20 cellular contexts compared by ENCODE assay signal in genomic region chr22:31595271-31595670, GRCh38.
"Had no signal": no experiment of that assay in that cellular context is flagged by ENCODE, and none has a peak within 500 bp of the region (broad histone marks: within the 10 kb centered on the region; RNA-seq: fewer than 3 reads in every experiment).

No MANE protein-coding gene starts in this region.

- H3K9me3 ChIP-seq: heart right ventricle, mucosa of descending colon, upper lobe of left lung had no signal

- H3K27me3 ChIP-seq: heart right ventricle, upper lobe of left lung had no signal

- H3K27me3 Mint-ChIP-seq: activated naive CD4-positive, alpha-beta T cell treated with anti-CD3 and anti-CD28 coated beads, Interleukin-2, amount 50 U/mL, for 24 hours had no signal

- H3K9me3 Mint-ChIP-seq: activated naive CD4-positive, alpha-beta T cell treated with anti-CD3 and anti-CD28 coated beads, Interleukin-2, amount 50 U/mL, for 24 hours; neural crest cell; T-helper 1 cell treated with Interleukin-12 subunit alpha and Interleukin-12 subunit beta and Interleukin-4 antibody, amounts not matched to agents 30 μg/mL and 1 μg/mL, for 36 hours had no signal

- H3K4me1 Mint-ChIP-seq: activated naive CD4-positive, alpha-beta T cell treated with anti-CD3 and anti-CD28 coated beads, Interleukin-2, amount 50 U/mL, for 24 hours had no signal

- ATAC-seq: heart right ventricle, left colon, mucosa of descending colon, sciatic nerve had no signal

- H3K4me3 ChIP-seq: heart right ventricle, mucosa of descending colon, smooth muscle cell, upper lobe of left lung had no signal

- H3K27ac ChIP-seq: heart right ventricle, upper lobe of left lung had no signal

- H3K36me3 ChIP-seq: heart right ventricle, upper lobe of left lung had no signal

- H3K4me1 ChIP-seq: heart right ventricle, upper lobe of left lung had no signal

- DNase-seq: activated effector memory CD4-positive, alpha-beta T cell treated with Interleukin-2 at 50 U/mL for 16 hours; central memory CD4-positive, alpha-beta T cell; dermis blood vessel endothelial cell; effector CD8-positive, alpha-beta T cell; erythroblast; foreskin fibroblast; heart right ventricle; left colon; mesendoderm; mucosa of descending colon; occipital lobe; posterior cingulate gyrus; stimulated activated CD4-positive, alpha-beta T cell treated with anti-CD3 and anti-CD28 coated beads, Interleukin-15, amount 100 ng/mL, for 24 hours; stimulated activated naive CD4-positive, alpha-beta T cell; upper lobe of left lung had no signal

- H3K27ac Mint-ChIP-seq: activated naive CD4-positive, alpha-beta T cell treated with anti-CD3 and anti-CD28 coated beads, Interleukin-2, amount 50 U/mL, for 24 hours had no signal

- H3K4me3 Mint-ChIP-seq: activated naive CD4-positive, alpha-beta T cell treated with anti-CD3 and anti-CD28 coated beads, Interleukin-2, amount 50 U/mL, for 24 hours; neural crest cell; T-helper 1 cell treated with Interleukin-12 subunit alpha and Interleukin-12 subunit beta and Interleukin-4 antibody, amounts not matched to agents 30 μg/mL and 1 μg/mL, for 36 hours had no signal
